In the genomic region with DNA sequence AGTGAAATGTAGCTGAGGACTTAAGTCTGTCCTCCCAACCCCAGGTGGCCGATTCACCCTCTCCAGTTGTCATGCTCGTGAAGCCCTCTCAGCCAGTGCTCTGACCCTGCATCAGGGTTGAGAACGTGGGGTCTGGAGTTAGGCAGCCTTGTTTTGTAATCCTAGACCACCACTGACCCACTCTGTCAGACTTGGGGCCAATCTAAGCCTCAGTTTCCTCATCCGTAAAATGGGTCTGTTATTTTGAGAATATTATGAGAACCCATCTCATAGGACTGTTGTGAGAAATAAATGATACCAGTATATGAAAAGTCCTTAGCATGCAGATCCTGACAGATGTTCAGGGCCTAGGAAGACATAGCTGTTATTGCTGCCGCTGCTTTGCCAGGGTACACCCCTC, we compare ENCODE assay signal across 24 cellular contexts. TPM values are rescaled to one million over a fixed set of nuclear protein-coding genes. Genes with fewer than 3 reads are reported as not detected.
DNase-seq lines count a peak whose midpoint lies in the region; ATAC-seq and TF ChIP-seq lines count a peak whose summit lies in the region.
"Had no signal": no experiment of that assay in that cellular context is flagged by ENCODE, and none has a peak within 500 bp of the region (broad histone marks: within the 10 kb centered on the region; RNA-seq: fewer than 3 reads in every experiment).

No MANE protein-coding gene starts in this region.

- ATAC-seq in DND-41 (ENCODE audit: insufficient read depth, low read depth) (no peak), sciatic nerve (no peak)
- ATAC-seq in activated naive CD8-positive, alpha-beta T cell treated with anti-CD3 and anti-CD28 coated beads, Interleukin-2, amount 10 ng/mL, durations not matched to agents 7 days and 5 days (ENCODE audit: low read depth) = no peak

- WGBS in esophagus squamous epithelium, 2 donors = 86 to 100% methylated on average over 2 of the region's 5 CpGs

- H3K4me1 Mint-ChIP-seq in activated T-cell treated with anti-CD3 and anti-CD28 coated beads, Interleukin-2, amount 50 U/mL, for 24 hours (ENCODE audit: low read depth) = peaks cover 64% of the 10 kb centered on the region
- peaks cover 48% of the 10 kb centered on the region for H3K4me1 Mint-ChIP-seq in activated naive CD8-positive, alpha-beta T cell treated with anti-CD3 and anti-CD28 coated beads, Interleukin-2, amount 10 ng/mL, durations not matched to agents 7 days and 5 days

- H3K9me3 ChIP-seq in DND-41 (ENCODE audit: insufficient read depth, low read length, severe bottlenecking) (no peaks in the 10 kb centered on the region), neutrophil (no peaks in the 10 kb centered on the region), esophagus squamous epithelium (no peaks in the 10 kb centered on the region)
- H3K9me3 ChIP-seq: BLaER1, heart right ventricle, SJCRH30, testis had no signal

- no peaks in the 10 kb centered on the region for H3K27me3 Mint-ChIP-seq in activated T-cell treated with anti-CD3 and anti-CD28 coated beads, Interleukin-2, amount 50 U/mL, for 24 hours
- no peaks in the 10 kb centered on the region for H3K27me3 Mint-ChIP-seq in activated naive CD8-positive, alpha-beta T cell treated with anti-CD3 and anti-CD28 coated beads, Interleukin-2, amount 10 ng/mL, durations not matched to agents 7 days and 5 days

- H3K27ac ChIP-seq in DND-41 (ENCODE audit: low read length) (0 out of 2 replicates have a peak overlapping the region, but pooled peaks have one; percentile 14), neutrophil (peak overlapping the region; percentile 1), esophagus squamous epithelium (no peak overlapping the region)
- H3K27ac ChIP-seq: BLaER1, heart right ventricle, SJCRH30, testis, VCaP had no signal

- H4K20me1 ChIP-seq in DND-41 (ENCODE audit: insufficient read depth, low read length) = peaks cover 19% of the 10 kb centered on the region

- H3K27me3 ChIP-seq in DND-41 (ENCODE audit: insufficient read depth, low read length, poor library complexity) (no peaks in the 10 kb centered on the region), neutrophil (no peaks in the 10 kb centered on the region), esophagus squamous epithelium (no peaks in the 10 kb centered on the region)
- H3K27me3 ChIP-seq: BLaER1, heart right ventricle, SJCRH30, testis had no signal

- H3K36me3 ChIP-seq in DND-41 (ENCODE audit: insufficient read depth, low read length) (peaks cover 97% of the 10 kb centered on the region), neutrophil (peaks cover 96% of the 10 kb centered on the region), esophagus squamous epithelium (no peaks in the 10 kb centered on the region)
- H3K36me3 ChIP-seq: SJCRH30 had no signal

- H3K4me3 ChIP-seq in DND-41 (ENCODE audit: low read depth in 1 of 2, low read length in 2 of 2) = no peak overlapping the region
- H3K4me3 ChIP-seq in neutrophil (ENCODE audit: low read depth in 1 of 2, low read length in 1 of 2) = no peak overlapping the region
- no peak overlapping the region for H3K4me3 ChIP-seq in esophagus squamous epithelium
- H3K4me3 ChIP-seq: BLaER1, heart right ventricle, SJCRH30, smooth muscle cell, testis had no signal

- no peaks in the 10 kb centered on the region for H3K9me3 Mint-ChIP-seq in activated T-cell treated with anti-CD3 and anti-CD28 coated beads, Interleukin-2, amount 50 U/mL, for 24 hours
- no peaks in the 10 kb centered on the region for H3K9me3 Mint-ChIP-seq in activated naive CD8-positive, alpha-beta T cell treated with anti-CD3 and anti-CD28 coated beads, Interleukin-2, amount 10 ng/mL, durations not matched to agents 7 days and 5 days

- no peak for DNase-seq in activated T-cell treated with anti-CD3 and anti-CD28 coated beads, Interleukin-2, amount 50 U/mL, for 24 hours
- DNase-seq in activated T-cell treated with anti-CD3 and anti-CD28 coated beads, Interleukin-2, amount 50 U/mL, for 48 hours = no peak
- DNase-seq in DND-41 (no peak), sciatic nerve (ENCODE audit: low spot score) (no peak), esophagus squamous epithelium (lab: John Stamatoyannopoulos, UW) (no peak), HuH-7.5 (ENCODE audit: low spot score) (no peak)
- no peak for DNase-seq in activated naive CD8-positive, alpha-beta T cell treated with anti-CD3 and anti-CD28 coated beads, Interleukin-2, amount 10 ng/mL, durations not matched to agents 7 days and 5 days
- DNase-seq: ACHN; effector CD4-positive, alpha-beta T cell; erythroblast; foreskin fibroblast; heart right ventricle; KBM-7; left cardiac atrium; NCI-H146; NCI-H526; occipital lobe; SJCRH30; stimulated activated CD4-positive, alpha-beta T cell treated with anti-CD3 and anti-CD28 coated beads, Interleukin-2, amount 100 ng/mL, for 24 hours; testis had no signal

- H3K27ac Mint-ChIP-seq in activated T-cell treated with anti-CD3 and anti-CD28 coated beads, Interleukin-2, amount 50 U/mL, for 24 hours = peak overlapping the region; percentile 84
- H3K27ac Mint-ChIP-seq in activated naive CD8-positive, alpha-beta T cell treated with anti-CD3 and anti-CD28 coated beads, Interleukin-2, amount 10 ng/mL, durations not matched to agents 7 days and 5 days = peak overlapping the region; percentile 93

- H3K4me1 ChIP-seq in DND-41 (ENCODE audit: insufficient read depth, low read length) = no peaks in the 10 kb centered on the region
- peaks cover 6 to 17% of the 10 kb centered on the region in 2 experiments for H3K4me1 ChIP-seq in neutrophil (ENCODE audit: control insufficient read depth in 1 of 2, insufficient read depth in 1 of 2, low read depth in 1 of 2, low read length in 1 of 2)
- H3K4me1 ChIP-seq in esophagus squamous epithelium = no peaks in the 10 kb centered on the region
- H3K4me1 ChIP-seq: SJCRH30, testis had no signal

- no peak overlapping the region for H2AFZ ChIP-seq in DND-41 (ENCODE audit: low read depth, low read length)

- H3K9ac ChIP-seq in DND-41 (ENCODE audit: low read depth, low read length) = no peak overlapping the region
- H3K9ac ChIP-seq: BLaER1 had no signal

- no peak for TF ChIP-seq POLR2A in esophagus squamous epithelium (IDR thresholded peaks at IDR 0.05)

- TF ChIP-seq CTCF in DND-41 (IDR thresholded peaks at IDR 0.05; ENCODE audit: borderline replicate concordance, extremely low read depth, low read length, poor library complexity, severe bottlenecking) (no peak), neutrophil (IDR thresholded peaks at IDR 0.05) (no peak), esophagus squamous epithelium (IDR thresholded peaks at IDR 0.05) (no peak)

- H3K4me3 Mint-ChIP-seq in activated T-cell treated with anti-CD3 and anti-CD28 coated beads, Interleukin-2, amount 50 U/mL, for 24 hours = no peak overlapping the region
- no peak overlapping the region for H3K4me3 Mint-ChIP-seq in activated naive CD8-positive, alpha-beta T cell treated with anti-CD3 and anti-CD28 coated beads, Interleukin-2, amount 10 ng/mL, durations not matched to agents 7 days and 5 days

- peaks cover 22% of the 10 kb centered on the region for H3K79me2 ChIP-seq in DND-41 (ENCODE audit: insufficient read depth, low read length)

- peaks cover 99% of the 10 kb centered on the region for H3K36me3 Mint-ChIP-seq in activated T-cell treated with anti-CD3 and anti-CD28 coated beads, Interleukin-2, amount 50 U/mL, for 24 hours (ENCODE audit: low read depth)
- peaks cover 54% of the 10 kb centered on the region for H3K36me3 Mint-ChIP-seq in activated naive CD8-positive, alpha-beta T cell treated with anti-CD3 and anti-CD28 coated beads, Interleukin-2, amount 10 ng/mL, durations not matched to agents 7 days and 5 days

- POLR2A ChIA-PET in activated naive CD8-positive, alpha-beta T cell treated with anti-CD3 and anti-CD28 coated beads, Interleukin-2, amount 10 ng/mL, durations not matched to agents 7 days and 5 days (lab: Charles Lee) = interaction anchor here (0.9 to 2.0 kb wide), 5 partner anchors 20 to 123 kb away, joined by 3 to 21 read pairs (median 6); partner anchors contain the start of gene ITK

- intact Hi-C loops in sciatic nerve (cut with DNase I) = no loop called here
- intact Hi-C loops in esophagus squamous epithelium (cut with DNase I) = no loop called here

- no peak overlapping the region for H3K4me2 ChIP-seq in DND-41 (ENCODE audit: insufficient read depth, low read length)
- H3K4me2 ChIP-seq: BLaER1, smooth muscle cell had no signal

RNA-seq across cellular contexts. Expression of gene CYFIP2, which starts 37.1 kb away (rescaled TPM):
- 100 to 1,000 TPM; 458 to 480 TPM for total RNA-seq in activated naive CD8-positive, alpha-beta T cell treated with anti-CD3 and anti-CD28 coated beads, Interleukin-2, amount 10 ng/mL, durations not matched to agents 7 days and 5 days
- total RNA-seq in sciatic nerve = 23.6 TPM
- total RNA-seq in esophagus squamous epithelium = 10 to 100 TPM in 1 of 4 donors, 1 to 10 TPM in 3; 4.2 to 10.3 (median 8.1) TPM

Comparison
In these comparisons a context has a peak if more than half of its experiments do, and no peak if none do; other contexts are left out.
1. H3K27ac ChIP-seq: peak in DND-41 (single experiment) and neutrophil (single experiment); none in esophagus squamous epithelium (0 of 4).
2. RNA of gene CYFIP2, which starts 37.1 kb away (total RNA-seq): 458 to 480 TPM in activated naive CD8-positive, alpha-beta T cell treated with anti-CD3 and anti-CD28 coated beads, Interleukin-2, amount 10 ng/mL, durations not matched to agents 7 days and 5 days; 23.6 TPM in sciatic nerve (single experiment) and 4.2 to 10.3 TPM in esophagus squamous epithelium; every median in the first group is over 10 times any median in the second.